ENCODE assay signal across 14 cellular contexts in the genomic region with DNA sequence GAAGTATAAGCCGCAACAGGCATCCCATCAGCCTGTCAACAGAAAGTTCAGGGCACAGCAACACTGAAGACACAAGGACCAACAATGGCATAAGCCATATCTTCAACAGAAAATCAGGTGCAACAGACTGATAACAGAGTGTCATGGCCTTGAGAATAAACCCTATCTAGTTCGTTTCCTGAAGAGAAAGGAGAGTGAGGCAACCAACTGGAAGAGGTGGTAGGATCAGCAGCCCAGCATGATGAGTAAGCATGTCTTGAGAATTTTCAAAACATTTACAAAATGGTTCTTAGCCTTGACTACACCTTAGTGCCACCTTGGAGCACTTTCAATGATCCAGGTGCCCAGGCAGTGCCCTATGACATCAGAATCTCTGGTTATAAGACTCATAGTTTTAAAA.
"Had no signal": no experiment of that assay in that cellular context is flagged by ENCODE, and none has a peak within 500 bp of the region (broad histone marks: within the 10 kb centered on the region; RNA-seq: fewer than 3 reads in every experiment).

No MANE protein-coding gene starts in this region.

- DNase-seq: activated CD4-positive, alpha-beta T cell treated with anti-CD3 and anti-CD28 coated beads for 48 hours; activated naive CD4-positive, alpha-beta T cell; central memory CD4-positive, alpha-beta T cell; effector memory CD8-positive, alpha-beta T cell; hypothalamus; left cardiac atrium; mucosa of descending colon; natural killer cell; nucleus accumbens; stimulated activated CD4-positive, alpha-beta T cell treated with anti-CD3 and anti-CD28 coated beads, Interleukin-2, amount 100 ng/mL, for 48 hours; T1000; upper lobe of left lung had no signal

- ATAC-seq: effector memory CD8-positive, alpha-beta T cell; mucosa of descending colon; WTC11 had no signal

- H3K27ac ChIP-seq: upper lobe of left lung had no signal

- H3K4me3 ChIP-seq: lung, mucosa of descending colon, upper lobe of left lung had no signal

- H3K36me3 ChIP-seq: upper lobe of left lung had no signal

- H3K27me3 ChIP-seq: upper lobe of left lung had no signal

- H3K4me1 ChIP-seq: upper lobe of left lung had no signal

- H3K9me3 ChIP-seq: mucosa of descending colon, upper lobe of left lung had no signal
